ENCODE assay signal across 1 cellular context in the genomic region with DNA sequence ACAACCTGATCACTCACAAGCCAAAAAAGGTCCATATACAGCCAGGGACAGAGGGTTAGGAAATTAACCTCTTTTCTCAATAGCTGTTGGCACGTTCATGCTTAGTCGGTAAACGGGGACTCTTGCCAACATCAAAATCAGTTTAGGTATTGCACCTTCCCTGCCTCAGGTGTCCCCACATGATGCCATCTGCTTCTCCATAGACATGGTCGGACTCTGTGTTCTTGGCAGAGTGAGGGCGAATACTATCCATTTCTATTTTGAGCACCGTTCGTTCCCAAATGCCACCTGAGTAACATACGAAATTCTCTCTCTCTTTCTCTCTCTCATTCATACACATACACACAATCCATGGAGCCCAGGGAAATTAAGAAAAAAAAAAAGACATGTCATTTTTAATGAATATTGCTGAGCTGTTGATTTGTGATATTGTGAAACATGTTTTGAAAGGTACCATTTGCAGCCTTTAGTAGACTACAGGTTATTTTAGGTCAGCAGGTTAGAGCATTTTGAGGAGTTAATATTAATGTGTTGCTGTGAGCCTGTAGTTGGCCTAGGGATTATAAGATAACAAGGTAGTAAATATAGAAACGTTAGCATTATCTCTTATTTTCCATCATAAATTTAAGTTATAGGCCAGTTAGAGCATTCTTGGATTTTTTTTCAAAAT.
TF ChIP-seq lines count a peak whose summit lies in the region.

No MANE protein-coding gene starts in this region.

TF ChIP-seq in GM12878, 131 proteins besides CTCF, POLR2A, EP300 and RAD21 (continued from another document):
- TF ChIP-seq, protein P1, sequence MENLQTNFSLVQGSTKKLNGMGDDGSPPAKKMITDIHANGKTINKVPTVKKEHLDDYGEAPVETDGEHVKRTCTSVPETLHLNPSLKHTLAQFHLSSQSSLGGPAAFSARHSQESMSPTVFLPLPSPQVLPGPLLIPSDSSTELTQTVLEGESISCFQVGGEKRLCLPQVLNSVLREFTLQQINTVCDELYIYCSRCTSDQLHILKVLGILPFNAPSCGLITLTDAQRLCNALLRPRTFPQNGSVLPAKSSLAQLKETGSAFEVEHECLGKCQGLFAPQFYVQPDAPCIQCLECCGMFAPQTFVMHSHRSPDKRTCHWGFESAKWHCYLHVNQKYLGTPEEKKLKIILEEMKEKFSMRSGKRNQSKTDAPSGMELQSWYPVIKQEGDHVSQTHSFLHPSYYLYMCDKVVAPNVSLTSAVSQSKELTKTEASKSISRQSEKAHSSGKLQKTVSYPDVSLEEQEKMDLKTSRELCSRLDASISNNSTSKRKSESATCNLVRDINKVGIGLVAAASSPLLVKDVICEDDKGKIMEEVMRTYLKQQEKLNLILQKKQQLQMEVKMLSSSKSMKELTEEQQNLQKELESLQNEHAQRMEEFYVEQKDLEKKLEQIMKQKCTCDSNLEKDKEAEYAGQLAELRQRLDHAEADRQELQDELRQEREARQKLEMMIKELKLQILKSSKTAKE (IDR thresholded peaks at IDR 0.05; ENCODE audit: low read depth, poor library complexity, severe bottlenecking): no peak
- TF ChIP-seq CBFB (IDR thresholded peaks at IDR 0.05; ENCODE audit: low read depth) (no peak), HCFC1 (IDR thresholded peaks at IDR 0.05; ENCODE audit: low read length) (no peak), ZNF622 (IDR thresholded peaks at IDR 0.05) (no peak), MTA3 (IDR thresholded peaks at IDR 0.05; ENCODE audit: borderline replicate concordance, low read length) (no peak)
- TF ChIP-seq, protein P2, sequence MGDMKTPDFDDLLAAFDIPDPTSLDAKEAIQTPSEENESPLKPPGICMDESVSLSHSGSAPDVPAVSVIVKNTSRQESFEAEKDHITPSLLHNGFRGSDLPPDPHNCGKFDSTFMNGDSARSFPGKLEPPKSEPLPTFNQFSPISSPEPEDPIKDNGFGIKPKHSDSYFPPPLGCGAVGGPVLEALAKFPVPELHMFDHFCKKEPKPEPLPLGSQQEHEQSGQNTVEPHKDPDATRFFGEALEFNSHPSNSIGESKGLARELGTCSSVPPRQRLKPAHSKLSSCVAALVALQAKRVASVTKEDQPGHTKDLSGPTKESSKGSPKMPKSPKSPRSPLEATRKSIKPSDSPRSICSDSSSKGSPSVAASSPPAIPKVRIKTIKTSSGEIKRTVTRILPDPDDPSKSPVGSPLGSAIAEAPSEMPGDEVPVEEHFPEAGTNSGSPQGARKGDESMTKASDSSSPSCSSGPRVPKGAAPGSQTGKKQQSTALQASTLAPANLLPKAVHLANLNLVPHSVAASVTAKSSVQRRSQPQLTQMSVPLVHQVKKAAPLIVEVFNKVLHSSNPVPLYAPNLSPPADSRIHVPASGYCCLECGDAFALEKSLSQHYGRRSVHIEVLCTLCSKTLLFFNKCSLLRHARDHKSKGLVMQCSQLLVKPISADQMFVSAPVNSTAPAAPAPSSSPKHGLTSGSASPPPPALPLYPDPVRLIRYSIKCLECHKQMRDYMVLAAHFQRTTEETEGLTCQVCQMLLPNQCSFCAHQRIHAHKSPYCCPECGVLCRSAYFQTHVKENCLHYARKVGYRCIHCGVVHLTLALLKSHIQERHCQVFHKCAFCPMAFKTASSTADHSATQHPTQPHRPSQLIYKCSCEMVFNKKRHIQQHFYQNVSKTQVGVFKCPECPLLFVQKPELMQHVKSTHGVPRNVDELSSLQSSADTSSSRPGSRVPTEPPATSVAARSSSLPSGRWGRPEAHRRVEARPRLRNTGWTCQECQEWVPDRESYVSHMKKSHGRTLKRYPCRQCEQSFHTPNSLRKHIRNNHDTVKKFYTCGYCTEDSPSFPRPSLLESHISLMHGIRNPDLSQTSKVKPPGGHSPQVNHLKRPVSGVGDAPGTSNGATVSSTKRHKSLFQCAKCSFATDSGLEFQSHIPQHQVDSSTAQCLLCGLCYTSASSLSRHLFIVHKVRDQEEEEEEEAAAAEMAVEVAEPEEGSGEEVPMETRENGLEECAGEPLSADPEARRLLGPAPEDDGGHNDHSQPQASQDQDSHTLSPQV (IDR thresholded peaks at IDR 0.05): no peak
- TF ChIP-seq, protein P3, sequence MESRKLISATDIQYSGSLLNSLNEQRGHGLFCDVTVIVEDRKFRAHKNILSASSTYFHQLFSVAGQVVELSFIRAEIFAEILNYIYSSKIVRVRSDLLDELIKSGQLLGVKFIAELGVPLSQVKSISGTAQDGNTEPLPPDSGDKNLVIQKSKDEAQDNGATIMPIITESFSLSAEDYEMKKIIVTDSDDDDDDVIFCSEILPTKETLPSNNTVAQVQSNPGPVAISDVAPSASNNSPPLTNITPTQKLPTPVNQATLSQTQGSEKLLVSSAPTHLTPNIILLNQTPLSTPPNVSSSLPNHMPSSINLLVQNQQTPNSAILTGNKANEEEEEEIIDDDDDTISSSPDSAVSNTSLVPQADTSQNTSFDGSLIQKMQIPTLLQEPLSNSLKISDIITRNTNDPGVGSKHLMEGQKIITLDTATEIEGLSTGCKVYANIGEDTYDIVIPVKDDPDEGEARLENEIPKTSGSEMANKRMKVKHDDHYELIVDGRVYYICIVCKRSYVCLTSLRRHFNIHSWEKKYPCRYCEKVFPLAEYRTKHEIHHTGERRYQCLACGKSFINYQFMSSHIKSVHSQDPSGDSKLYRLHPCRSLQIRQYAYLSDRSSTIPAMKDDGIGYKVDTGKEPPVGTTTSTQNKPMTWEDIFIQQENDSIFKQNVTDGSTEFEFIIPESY (IDR thresholded peaks at IDR 0.05): no peak
- TF ChIP-seq, protein P4, sequence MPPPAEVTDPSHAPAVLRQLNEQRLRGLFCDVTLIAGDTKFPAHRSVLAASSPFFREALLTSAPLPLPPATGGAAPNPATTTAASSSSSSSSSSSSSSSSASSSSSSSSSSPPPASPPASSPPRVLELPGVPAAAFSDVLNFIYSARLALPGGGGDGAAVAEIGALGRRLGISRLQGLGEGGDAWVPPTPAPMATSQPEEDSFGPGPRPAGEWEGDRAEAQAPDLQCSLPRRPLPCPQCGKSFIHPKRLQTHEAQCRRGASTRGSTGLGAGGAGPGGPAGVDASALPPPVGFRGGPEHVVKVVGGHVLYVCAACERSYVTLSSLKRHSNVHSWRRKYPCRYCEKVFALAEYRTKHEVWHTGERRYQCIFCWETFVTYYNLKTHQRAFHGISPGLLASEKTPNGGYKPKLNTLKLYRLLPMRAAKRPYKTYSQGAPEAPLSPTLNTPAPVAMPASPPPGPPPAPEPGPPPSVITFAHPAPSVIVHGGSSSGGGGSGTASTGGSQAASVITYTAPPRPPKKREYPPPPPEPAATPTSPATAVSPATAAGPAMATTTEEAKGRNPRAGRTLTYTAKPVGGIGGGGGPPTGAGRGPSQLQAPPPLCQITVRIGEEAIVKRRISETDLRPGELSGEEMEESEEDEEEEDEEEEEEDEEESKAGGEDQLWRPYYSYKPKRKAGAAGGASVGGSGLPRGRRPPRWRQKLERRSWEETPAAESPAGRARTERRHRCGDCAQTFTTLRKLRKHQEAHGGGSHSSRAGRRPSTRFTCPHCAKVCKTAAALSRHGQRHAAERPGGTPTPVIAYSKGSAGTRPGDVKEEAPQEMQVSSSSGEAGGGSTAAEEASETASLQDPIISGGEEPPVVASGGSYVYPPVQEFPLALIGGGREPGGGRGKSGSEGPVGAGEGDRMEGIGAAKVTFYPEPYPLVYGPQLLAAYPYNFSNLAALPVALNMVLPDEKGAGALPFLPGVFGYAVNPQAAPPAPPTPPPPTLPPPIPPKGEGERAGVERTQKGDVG (CRISPR knock-in tag; IDR thresholded peaks at IDR 0.05): no peak
